In genomic region chr11:108959124-108959761, GRCh38 we compare ENCODE assay signal across 1 cellular context.
TF ChIP-seq lines count a peak whose summit lies in the region.

No MANE protein-coding gene starts in this region.

TF ChIP-seq in IMR-90, 13 proteins besides CTCF, POLR2A, EP300 and RAD21 (continued from another document):
- TF ChIP-seq USF2 (IDR thresholded peaks at IDR 0.05; ENCODE audit: low read depth, low read length), result no peak
- no peak for TF ChIP-seq MAFK (IDR thresholded peaks at IDR 0.05; ENCODE audit: low read depth, low read length)
- TF ChIP-seq MXI1 (IDR thresholded peaks at IDR 0.05; ENCODE audit: borderline replicate concordance, low read depth, low read length), result no peak
- no peak for TF ChIP-seq RCOR1 (IDR thresholded peaks at IDR 0.05; ENCODE audit: insufficient replicate concordance, low read length)
TF ChIP-seq in IMR-90: peak in this region for 0.
